Comparison of ENCODE assay signal across 7 cellular contexts in the genomic region with DNA sequence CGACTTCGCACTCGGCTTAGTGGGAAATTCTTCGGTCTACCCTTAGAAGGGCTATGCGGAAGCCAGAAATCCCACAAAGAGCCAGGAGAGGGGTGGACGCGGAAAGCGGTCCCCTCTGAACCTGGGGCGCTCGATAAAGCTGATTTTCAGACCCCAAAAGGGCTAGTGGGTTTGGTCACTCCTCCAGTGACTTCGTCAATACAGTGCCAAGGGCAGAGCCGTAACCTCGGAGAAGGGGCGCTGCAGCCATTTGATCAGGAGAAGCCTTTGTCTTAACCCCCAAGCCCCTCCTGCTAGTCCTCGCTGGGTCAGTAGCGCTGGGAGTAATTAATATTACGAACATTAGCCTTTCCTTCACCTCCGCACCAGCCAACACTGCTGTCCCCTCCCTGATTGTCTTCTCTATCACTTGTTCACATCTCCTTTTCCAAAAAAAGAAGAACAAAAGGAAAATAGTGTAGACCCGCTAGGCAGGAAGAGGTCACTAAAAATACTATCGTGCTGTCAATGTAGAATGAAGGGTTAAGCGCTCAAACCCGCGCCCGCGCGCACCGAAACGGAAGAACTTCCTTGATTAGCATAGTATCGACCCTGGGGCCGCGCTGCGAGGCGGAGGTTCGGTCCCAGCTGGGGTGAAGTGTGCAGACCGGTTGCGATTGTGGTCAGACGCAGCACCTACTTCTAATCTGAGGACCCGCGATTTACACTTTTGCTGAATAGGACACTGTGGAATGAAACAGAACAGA.
DNase-seq lines count a peak whose midpoint lies in the region; ATAC-seq and TF ChIP-seq lines count a peak whose summit lies in the region.

No MANE protein-coding gene starts in this region.

- peak overlapping the region; percentile 87 for H3K4me3 ChIP-seq in OCI-LY7 (ENCODE audit: low read depth, low read length, poor library complexity, severe bottlenecking)
- H3K4me3 ChIP-seq in upper lobe of right lung: peak overlapping the region; percentile 77

- H3K9me3 ChIP-seq in OCI-LY7 (ENCODE audit: low read length) (no peaks in the 10 kb centered on the region), upper lobe of right lung (no peaks in the 10 kb centered on the region)

- H3K36me3 ChIP-seq in OCI-LY7 (ENCODE audit: insufficient read depth, low read length) (no peaks in the 10 kb centered on the region), upper lobe of right lung (no peaks in the 10 kb centered on the region)

- H3K4me1 Mint-ChIP-seq in glutamatergic neuron (ENCODE audit: low read depth, unreplicated experiment) (peaks cover 13% of the 10 kb centered on the region), osteocyte (ENCODE audit: unreplicated experiment) (peaks cover 38% of the 10 kb centered on the region)

- no peaks in the 10 kb centered on the region for H3K79me2 ChIP-seq in OCI-LY7 (ENCODE audit: insufficient read depth, low read depth, low read length)

- peak; percentile 69 for DNase-seq in OCI-LY7 (ENCODE audit: low spot score)
- DNase-seq in activated naive CD4-positive, alpha-beta T cell treated with Interleukin-2 at 50 U/mL for 16 hours: peak; percentile 60
- peak; percentile 86 for DNase-seq in glutamatergic neuron
- peak; percentile 85 for DNase-seq in osteocyte (ENCODE audit: extremely low spot score, unreplicated experiment)
- DNase-seq in upper lobe of right lung: peak; percentile 82

- H3K4me1 ChIP-seq in OCI-LY7 (ENCODE audit: insufficient read depth, low read length, poor library complexity, severe bottlenecking) (peaks cover 12% of the 10 kb centered on the region), upper lobe of right lung (peaks cover 5% of the 10 kb centered on the region)

- H4K20me1 ChIP-seq in OCI-LY7 (ENCODE audit: insufficient read depth, low read length): no peaks in the 10 kb centered on the region

- POLR2A ChIA-PET in OCI-LY7 (lab: Charles Lee): interaction anchor here (1.9 kb wide), 1 partner anchor 62 kb away, joined by 6 read pairs; no protein-coding TSS in a partner anchor

- peaks cover 12% of the 10 kb centered on the region for H3K27me3 Mint-ChIP-seq in glutamatergic neuron (ENCODE audit: unreplicated experiment)
- peaks cover 18% of the 10 kb centered on the region for H3K27me3 Mint-ChIP-seq in osteocyte (ENCODE audit: unreplicated experiment)

- CTCF ChIA-PET in OCI-LY7 (lab: Charles Lee; ENCODE audit: unreplicated experiment): no interaction called here

- H3K27ac ChIP-seq in OCI-LY7 (ENCODE audit: low read depth, low read length, poor library complexity, severe bottlenecking) (no peak overlapping the region), upper lobe of right lung (no peak overlapping the region)

- H3K4me3 Mint-ChIP-seq in glutamatergic neuron (ENCODE audit: unreplicated experiment) (peak overlapping the region; percentile 97), osteocyte (ENCODE audit: unreplicated experiment) (peak overlapping the region; percentile 86)

- H3K27me3 ChIP-seq in upper lobe of right lung: no peaks in the 10 kb centered on the region

- H3K9me3 Mint-ChIP-seq in glutamatergic neuron (ENCODE audit: unreplicated experiment) (peaks cover 16% of the 10 kb centered on the region), osteocyte (ENCODE audit: unreplicated experiment) (peaks cover 3% of the 10 kb centered on the region)

- H3K27ac Mint-ChIP-seq in glutamatergic neuron (ENCODE audit: unreplicated experiment) (peak overlapping the region; percentile 95), osteocyte (ENCODE audit: unreplicated experiment) (peak overlapping the region; percentile 95)

- H3K4me2 ChIP-seq in OCI-LY7 (ENCODE audit: low read length): peak overlapping the region; percentile 99

- intact Hi-C loops in OCI-LY7 (cut with micrococcal nuclease; ENCODE audit: unreplicated experiment): loop anchor here (10.0 kb wide), 1 partner anchor 997 kb away; the partner anchor contains the start of gene RMP24
- intact Hi-C loops in upper lobe of right lung (cut with DNase I): no loop called here

- no peaks in the 10 kb centered on the region for H3K9me2 ChIP-seq in OCI-LY7 (ENCODE audit: insufficient read depth, low read length)

- H3K36me3 Mint-ChIP-seq in glutamatergic neuron (ENCODE audit: unreplicated experiment) (no peaks in the 10 kb centered on the region), osteocyte (ENCODE audit: unreplicated experiment) (peaks cover 1% of the 10 kb centered on the region)

- peak overlapping the region; percentile 88 for H2AFZ ChIP-seq in OCI-LY7 (ENCODE audit: low read length)

- ATAC-seq in GM18519 (IDR thresholded peaks at IDR 0.05; ENCODE audit: low FRiP score, unreplicated experiment) (peak; percentile 41), HG03135 (IDR thresholded peaks at IDR 0.05; ENCODE audit: unreplicated experiment) (peak; percentile 37), upper lobe of right lung (peak; percentile 36)

- TF ChIP-seq CTCF in OCI-LY7 (conservative IDR thresholded peaks at IDR 0.05; ENCODE audit: low read length): no peak
- no peak for TF ChIP-seq CTCF in glutamatergic neuron (IDR thresholded peaks at IDR 0.05; ENCODE audit: partially characterized antibody, unreplicated experiment)
- no peak for TF ChIP-seq CTCF in osteocyte (IDR thresholded peaks at IDR 0.05)
- no peak for TF ChIP-seq CTCF in upper lobe of right lung (IDR thresholded peaks at IDR 0.05)

- BruUV-seq in OCI-LY7 (replicated peaks; lab: Mats Ljungman, UMichigan): no TSS peak
